1 cellular context compared by ENCODE assay signal in the genomic region with DNA sequence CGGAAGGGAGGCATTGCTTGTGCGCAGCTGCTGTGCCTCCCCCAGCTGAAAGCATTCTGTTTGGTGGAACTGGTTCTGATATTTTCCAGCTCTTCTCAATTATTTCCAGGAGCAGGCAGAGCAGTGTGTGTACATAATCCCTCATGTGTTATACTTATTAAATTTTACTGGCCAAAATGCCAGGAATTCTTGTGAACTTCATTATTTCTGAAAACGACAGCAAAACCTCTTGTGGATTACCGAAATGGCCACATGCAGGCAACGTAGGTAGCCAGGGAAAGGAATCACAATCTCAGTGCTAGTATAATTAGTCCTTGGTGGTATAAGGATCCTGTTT.
TF ChIP-seq lines count a peak whose summit lies in the region.

No MANE protein-coding gene starts in this region.

TF ChIP-seq in H1, 55 proteins besides CTCF, POLR2A, EP300 and RAD21 (continued from another document):
- TF ChIP-seq CHD7 (IDR thresholded peaks at IDR 0.05; ENCODE audit: insufficient replicate concordance, low read length): no peak
- TF ChIP-seq CBX8 (IDR thresholded peaks at IDR 0.05; ENCODE audit: borderline replicate concordance, low read depth, low read length): no peak
- TF ChIP-seq RBBP5 (IDR thresholded peaks at IDR 0.05; ENCODE audit: borderline replicate concordance, low read depth, low read length): no peak
- no peak for TF ChIP-seq KDM1A (IDR thresholded peaks at IDR 0.05; ENCODE audit: borderline replicate concordance, low read length)
- TF ChIP-seq TEAD4 (IDR thresholded peaks at IDR 0.05; ENCODE audit: low read depth, low read length): no peak
- no peak for TF ChIP-seq SP2 (IDR thresholded peaks at IDR 0.05; ENCODE audit: low read length)
- TF ChIP-seq ATF3 (IDR thresholded peaks at IDR 0.05; ENCODE audit: insufficient read depth, low read depth, low read length): no peak
- no peak for TF ChIP-seq CTBP2 (IDR thresholded peaks at IDR 0.05; ENCODE audit: borderline replicate concordance, insufficient read depth, insufficient read length, low read length)
